ENCODE assay signal across 25 cellular contexts in genomic region chr7:110010379-110010778, GRCh38.
DNase-seq lines count a peak whose midpoint lies in the region; ATAC-seq and TF ChIP-seq lines count a peak whose summit lies in the region.
"Had no signal": no experiment of that assay in that cellular context is flagged by ENCODE, and none has a peak within 500 bp of the region (broad histone marks: within the 10 kb centered on the region; RNA-seq: fewer than 3 reads in every experiment).

No MANE protein-coding gene starts in this region.

- H3K9me3 ChIP-seq in colonic mucosa = no peaks in the 10 kb centered on the region
- H3K9me3 ChIP-seq: BE2C, heart right ventricle, thyroid gland had no signal

- H3K27ac ChIP-seq in colonic mucosa = no peak overlapping the region
- H3K27ac ChIP-seq: 22Rv1, heart right ventricle, SK-N-MC, thyroid gland had no signal

- no peaks in the 10 kb centered on the region for H3K4me1 ChIP-seq in colonic mucosa
- H3K4me1 ChIP-seq: BE2C, heart right ventricle, thyroid gland had no signal

- H3K27me3 ChIP-seq in colonic mucosa = no peaks in the 10 kb centered on the region
- H3K27me3 ChIP-seq: BE2C, heart right ventricle, thyroid gland had no signal

- H3K36me3 ChIP-seq in colonic mucosa = no peaks in the 10 kb centered on the region
- H3K36me3 ChIP-seq: BE2C, heart right ventricle, thyroid gland had no signal

- DNase-seq in DMS 273 (lab: John Stamatoyannopoulos, UW; ENCODE audit: unreplicated experiment) = peak; percentile 65
- DNase-seq in DMS 273 treated with DMSO at 0.1 percent for 48 hours (lab: John Stamatoyannopoulos, UW) = no peak
- peak; percentile 88 for DNase-seq in NCI-H146 treated with DMSO at 0.1 percent for 48 hours (lab: John Stamatoyannopoulos, UW; ENCODE audit: unreplicated experiment)
- DNase-seq in islet precursor cell = peak; percentile 89
- DNase-seq in colonic mucosa = no peak
- DNase-seq: activated CD4-positive, alpha-beta T cell treated with anti-CD3 and anti-CD28 coated beads for 4 hours; activated CD8-positive, alpha-beta memory T cell treated with anti-CD3 and anti-CD28 coated beads, Interleukin-2, amount 50 U/mL, for 4 hours; activated gamma-delta T cell; anterior cingulate cortex; BE2C; cerebellar nuclear complex; effector memory CD4-positive, alpha-beta T cell; heart right ventricle; Karpas-422; NCI-H1694; NCI-H524 treated with DMSO at 0.1 percent for 48 hours; nephron progenitor cell; thyroid gland had no signal

- ATAC-seq in HG02642 (IDR thresholded peaks at IDR 0.05; ENCODE audit: poor library complexity, unreplicated experiment) = peak; percentile 46
- no peak for ATAC-seq in HG02870 (IDR thresholded peaks at IDR 0.05; ENCODE audit: unreplicated experiment)
- ATAC-seq in GM21526 (IDR thresholded peaks at IDR 0.05; ENCODE audit: low FRiP score, unreplicated experiment) = no peak
- ATAC-seq: heart right ventricle; Panc1; stimulated activated memory B cell treated with anti-CD40 and anti-IgM and Interleukin-4, amounts not matched to agents 10 μg/mL and 1 μg/mL and 100 μg/mL, for 72 hours had no signal

- H3K9ac ChIP-seq in colonic mucosa (ENCODE audit: low read depth in 2 of 2, low read length in 2 of 2) = no peak overlapping the region

- intact Hi-C loops in colonic mucosa (cut with DNase I) = no loop called here

- TF ChIP-seq CTCF in colonic mucosa (IDR thresholded peaks at IDR 0.05) = no peak

- no peak overlapping the region for H3K4me3 ChIP-seq in colonic mucosa
- H3K4me3 ChIP-seq: heart right ventricle, SK-N-MC, thyroid gland had no signal

Comparison
In these comparisons a context has a peak if more than half of its experiments do, and no peak if none do; other contexts are left out.
1. DNase-seq: peak in DMS 273 (single experiment), NCI-H146 treated with DMSO at 0.1 percent for 48 hours (single experiment) and islet precursor cell (single experiment); none in DMS 273 treated with DMSO at 0.1 percent for 48 hours (single experiment) and colonic mucosa (single experiment).